In genomic region chr17:10772425-10773380, GRCh38 we compare ENCODE assay signal across 8 cellular contexts. TPM values are rescaled to one million over a fixed set of nuclear protein-coding genes. Genes with fewer than 3 reads are reported as not detected.
DNase-seq lines count a peak whose midpoint lies in the region; ATAC-seq and TF ChIP-seq lines count a peak whose summit lies in the region.

No MANE protein-coding gene starts in this region.

- no peak for ATAC-seq in stimulated activated naive CD8-positive, alpha-beta T cell treated with anti-CD3 and anti-CD28 coated beads, Interleukin-15, Interleukin-2, amounts not matched to agents 100 U/mL and 50 U/mL, for 24 hours
- ATAC-seq in GM18867 (IDR thresholded peaks at IDR 0.05; ENCODE audit: unreplicated experiment) (no peak), HG03175 (IDR thresholded peaks at IDR 0.05; ENCODE audit: unreplicated experiment) (no peak)

- no peaks in the 10 kb centered on the region for H3K36me3 ChIP-seq in kidney epithelial cell (ENCODE audit: control insufficient read depth, insufficient read depth, low read length)

- POLR2A ChIA-PET in GM10248 (lab: Yijun Ruan, JAX) = no interaction called here

- H3K27me3 ChIP-seq in kidney epithelial cell (ENCODE audit: control insufficient read depth, insufficient read depth, low read length) = no peaks in the 10 kb centered on the region

- CTCF ChIA-PET in GM10248 (lab: Yijun Ruan, JAX) = interaction anchor here (0.8 to 1.6 kb wide), 8 partner anchors 10 to 103 kb away, joined by 3 to 4 read pairs (median 3); no protein-coding TSS in a partner anchor

- TF ChIP-seq CTCF in GM10248 (IDR thresholded peaks at IDR 0.05; ENCODE audit: control extremely low read depth, extremely low read depth, low read depth, missing control alignments) (peak; percentile 55), kidney epithelial cell (IDR thresholded peaks at IDR 0.05; ENCODE audit: insufficient read depth, low read length, poor library complexity, severe bottlenecking) (peak; percentile 62)

- DNase-seq in GM10248 (ENCODE audit: extremely low spot score) (no peak), NCI-H1694 (lab: John Stamatoyannopoulos, UW) (peak; percentile 22), activated T-cell treated with anti-CD3 and anti-CD28 coated beads for 4 hours (peak; percentile 15), kidney epithelial cell (ENCODE audit: low read depth) (no peak), cerebellar nuclear complex (lab: John Stamatoyannopoulos, UW) (no peak)
- DNase-seq in stimulated activated naive CD8-positive, alpha-beta T cell treated with anti-CD3 and anti-CD28 coated beads, Interleukin-15, Interleukin-2, amounts not matched to agents 100 U/mL and 50 U/mL, for 24 hours = peak; percentile 68

- H3K4me3 ChIP-seq in kidney epithelial cell (ENCODE audit: low read depth, low read length) = no peak overlapping the region

RNA-seq across cellular contexts. Expression of gene TMEM238L, which starts 31.2 kb away (rescaled TPM):
- total RNA-seq in kidney epithelial cell = not detected in 2 replicates

RNA-seq across cellular contexts. Expression of gene TMEM220, which starts 42.9 kb away (rescaled TPM):
- total RNA-seq in kidney epithelial cell = 2.8 and 9.0 TPM in 2 replicates

Comparison
In these comparisons a context has a peak if more than half of its experiments do, and no peak if none do; other contexts are left out.
1. DNase-seq: peak in NCI-H1694 (single experiment), activated T-cell treated with anti-CD3 and anti-CD28 coated beads for 4 hours (single experiment) and stimulated activated naive CD8-positive, alpha-beta T cell treated with anti-CD3 and anti-CD28 coated beads, Interleukin-15, Interleukin-2, amounts not matched to agents 100 U/mL and 50 U/mL, for 24 hours (single experiment); none in GM10248 (single experiment), kidney epithelial cell (single experiment) and cerebellar nuclear complex (0 of 2).